In the genomic region with DNA sequence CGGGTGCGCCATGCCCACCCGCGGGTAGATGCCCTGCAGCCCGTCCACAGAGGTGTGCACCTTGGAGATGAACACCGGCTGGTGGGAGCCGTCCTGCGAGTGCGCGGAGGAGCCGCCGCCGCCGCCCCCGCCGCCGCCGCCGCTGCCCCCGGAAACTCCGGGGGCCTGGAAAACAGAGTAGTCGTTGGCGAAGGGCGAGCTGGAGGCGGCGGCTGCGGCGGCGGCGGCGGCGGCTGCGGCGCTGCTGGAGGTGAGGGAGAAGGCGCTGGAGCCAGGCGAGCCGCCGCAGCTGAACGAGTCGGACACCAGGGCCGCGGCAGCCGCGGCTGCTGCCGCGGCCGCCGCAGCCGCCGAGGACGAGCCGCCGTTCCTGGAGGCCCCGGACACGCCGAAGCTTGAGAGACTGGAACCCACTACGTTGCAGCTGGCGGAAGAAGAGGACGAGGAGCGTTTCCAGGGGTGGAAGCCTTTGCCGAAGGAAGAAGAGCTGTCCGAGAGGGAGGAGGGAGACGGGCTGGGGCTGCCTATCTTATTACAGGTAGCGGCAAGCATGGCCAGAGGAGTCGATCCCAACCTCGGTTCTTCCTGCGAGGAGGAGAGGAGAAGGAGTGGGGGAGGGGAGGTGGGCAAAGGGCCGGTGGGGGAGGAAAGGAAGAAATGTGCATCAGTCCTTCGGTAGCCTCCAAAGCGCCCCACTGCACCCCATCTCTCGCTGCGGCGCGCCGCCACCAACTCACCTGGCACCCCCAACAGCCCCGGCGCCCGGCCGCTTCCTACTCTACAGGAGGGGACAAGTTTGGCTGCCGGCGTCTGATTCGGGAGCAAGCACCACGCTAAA, we compare ENCODE assay signal across 7 cellular contexts. TPM values are rescaled to one million over a fixed set of nuclear protein-coding genes. Genes with fewer than 3 reads are reported as not detected.
A peak's percentile ranks its signal among the peaks of the same experiment; 100 is the strongest.
DNase-seq lines count a peak whose midpoint lies in the region; ATAC-seq and TF ChIP-seq lines count a peak whose summit lies in the region.

No MANE protein-coding gene starts in this region.

- peaks cover 62% of the 10 kb centered on the region for H3K27me3 ChIP-seq in ectodermal cell (ENCODE audit: control insufficient read depth, insufficient read depth, low read length, poor library complexity, severe bottlenecking)

- peaks cover 15% of the 10 kb centered on the region for H3K36me3 Mint-ChIP-seq in neural crest cell (ENCODE audit: low read depth)

- H3K4me3 Mint-ChIP-seq in neural crest cell = peak overlapping the region; percentile 95

- TF ChIP-seq CTCF in GM13977 (IDR thresholded peaks at IDR 0.05; ENCODE audit: extremely low read depth, insufficient read depth, missing control alignments) = no peak
- TF ChIP-seq CTCF in neural crest cell (conservative IDR thresholded peaks at IDR 0.05) = no peak

- no peaks in the 10 kb centered on the region for H3K9me3 Mint-ChIP-seq in neural crest cell

- peak overlapping the region; percentile 83 for H3K27ac ChIP-seq in ectodermal cell (ENCODE audit: insufficient read depth, low read depth, low read length, poor library complexity, severe bottlenecking)

- in situ Hi-C loops in GM13977 (cut with MboI; ENCODE audit: low pct_unique_long_range_greater_than_20kb, low sequenced_read_pairs, unreplicated experiment) = no loop called here

- H3K4me1 ChIP-seq in ectodermal cell (ENCODE audit: control insufficient read depth, insufficient read depth, low read length) = peaks cover 24% of the 10 kb centered on the region

- 0% methylated on average over 83 of the region's 83 CpGs for WGBS in ectodermal cell, 2 experiments

- H3K4me1 Mint-ChIP-seq in neural crest cell = peaks cover 67% of the 10 kb centered on the region

- H3K36me3 ChIP-seq in ectodermal cell (ENCODE audit: control insufficient read depth, insufficient read depth, low read length) = peaks cover 13% of the 10 kb centered on the region

- H3K9me3 ChIP-seq in ectodermal cell (ENCODE audit: control insufficient read depth, low read length) = no peaks in the 10 kb centered on the region

- DNase-seq in GM13977 (ENCODE audit: low spot score) (peak; percentile 46), NCI-H2227 treated with DMSO at 0.1 percent for 48 hours (lab: John Stamatoyannopoulos, UW) (peak; percentile 59), neural crest cell (ENCODE audit: low read depth, low spot score) (no peak), AG08395 (ENCODE audit: low spot score) (no peak)

- peak overlapping the region; percentile 88 for H3K4me3 ChIP-seq in ectodermal cell (ENCODE audit: insufficient read depth, low read depth, low read length)

- peak overlapping the region; percentile 91 for H3K27ac Mint-ChIP-seq in neural crest cell (ENCODE audit: unreplicated experiment)

- peaks cover 86% of the 10 kb centered on the region for H3K27me3 Mint-ChIP-seq in neural crest cell (ENCODE audit: low read depth)

- ATAC-seq in GM21528 (IDR thresholded peaks at IDR 0.05; ENCODE audit: low FRiP score, unreplicated experiment) (no peak), HG02970 (IDR thresholded peaks at IDR 0.05; ENCODE audit: low FRiP score, unreplicated experiment) (no peak)

RNA-seq across cellular contexts. Expression of a gene that starts 1.3 kb away (rescaled TPM):
- 45.2 TPM for polyA plus RNA-seq in ectodermal cell (2013, experiment 1 of 4)
- 64.6 TPM for polyA plus RNA-seq in ectodermal cell (2013, experiment 2 of 4)
- 44.9 TPM for polyA plus RNA-seq in ectodermal cell (2013, experiment 3 of 4)
- polyA plus RNA-seq in ectodermal cell (2013, experiment 4 of 4) = 44.9 TPM
- total RNA-seq in neural crest cell = 33.7 and 34.1 TPM in 2 replicates

Comparison
In these comparisons a context has a peak if more than half of its experiments do, and no peak if none do; other contexts are left out.
1. DNase-seq: peak in GM13977 (single experiment) and NCI-H2227 treated with DMSO at 0.1 percent for 48 hours (single experiment); none in neural crest cell (single experiment) and AG08395 (single experiment).